Comparison of ENCODE assay signal across 30 cellular contexts in the genomic region with DNA sequence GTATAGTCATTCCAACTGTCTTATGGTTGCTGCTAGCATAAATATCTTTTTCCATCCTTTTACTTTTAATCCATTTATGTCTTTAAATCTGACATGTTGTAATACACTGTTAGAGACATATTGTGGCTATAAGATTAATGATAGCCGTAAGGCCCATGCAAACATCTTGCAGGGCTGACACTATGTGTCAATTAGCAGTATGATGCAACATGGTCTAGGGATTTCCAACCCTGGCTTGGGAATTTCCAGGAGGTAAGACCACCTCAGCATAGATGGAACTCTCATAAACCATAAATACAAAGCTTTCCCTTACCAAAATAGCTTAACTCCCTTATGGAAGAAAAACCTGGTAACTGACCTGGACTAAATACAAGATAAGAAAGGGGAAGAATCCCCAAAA. TPM values are rescaled to one million over a fixed set of nuclear protein-coding genes. Genes with fewer than 3 reads are reported as not detected.
DNase-seq lines count a peak whose midpoint lies in the region; ATAC-seq, FAIRE-seq and TF ChIP-seq lines count a peak whose summit lies in the region.
"Had no signal": no experiment of that assay in that cellular context is flagged by ENCODE, and none has a peak within 500 bp of the region (broad histone marks: within the 10 kb centered on the region; RNA-seq: fewer than 3 reads in every experiment).

No MANE protein-coding gene starts in this region.

- peaks cover 89% of the 10 kb centered on the region for H3K36me3 Mint-ChIP-seq in GM23338 (ENCODE audit: low read depth)

- H3K4me1 ChIP-seq in GM23338 (ENCODE audit: insufficient read depth) (peaks cover 17% of the 10 kb centered on the region), HUES6 (ENCODE audit: control insufficient read depth, insufficient read depth, low read length) (0 out of 2 replicates have a peak, but pooled peaks cover 5% of the 10 kb centered on the region), GM12878 (ENCODE audit: control insufficient read depth, insufficient read depth, low read length) (no peaks in the 10 kb centered on the region), right lobe of liver (peaks cover 0 to 42% (median 17%) of the 10 kb centered on the region in 4 donors)
- H3K4me1 ChIP-seq: left lung, psoas muscle, testis, uterus had no signal

- H2AFZ ChIP-seq in GM23338: no peak overlapping the region
- H2AFZ ChIP-seq in GM12878 (ENCODE audit: control insufficient read depth, low read depth, low read length): no peak overlapping the region
- H2AFZ ChIP-seq: hepatocyte had no signal

- H4K20me1 ChIP-seq in GM23338 (replicated peaks; ENCODE audit: insufficient read depth) (peaks cover 17% of the 10 kb centered on the region), GM12878 (ENCODE audit: control insufficient read depth, insufficient read depth) (no peaks in the 10 kb centered on the region)

- TF ChIP-seq CTCF in GM23338 (conservative IDR thresholded peaks at IDR 0.05; ENCODE audit: low read depth in 2 of 2) (no peak), GM12878 (IDR thresholded peaks at IDR 0.05 in 2 of 3, conservative IDR thresholded peaks at IDR 0.05 in 1 of 3; ENCODE audit: control insufficient read depth in 2 of 3, extremely low read depth in 1 of 3, insufficient read depth in 1 of 3, low read depth in 3 of 3, low read length in 3 of 3) (no peak), right lobe of liver (IDR thresholded peaks at IDR 0.05) (no peak)

- H3K9ac ChIP-seq in HUES6 (ENCODE audit: low read length) (peak overlapping the region; percentile 12), GM12878 (ENCODE audit: control insufficient read depth, insufficient read depth, low read length) (no peak overlapping the region)

- in situ Hi-C loops in GM12878 (cut with MboI): no loop called here

- peaks cover 29% of the 10 kb centered on the region for H3K4me1 Mint-ChIP-seq in GM23338
- H3K4me1 Mint-ChIP-seq: immature natural killer cell had no signal

- TF ChIP-seq POLR2A in GM12878 (IDR thresholded peaks at IDR 0.05; ENCODE audit: low read depth, low read length): no peak
- no peak for TF ChIP-seq POLR2A in right lobe of liver (IDR thresholded peaks at IDR 0.05)

- H3K79me2 ChIP-seq in GM23338 (replicated peaks; ENCODE audit: insufficient read depth): peaks cover 75% of the 10 kb centered on the region
- no peaks in the 10 kb centered on the region for H3K79me2 ChIP-seq in GM12878 (ENCODE audit: control insufficient read depth, insufficient read depth, low read length)
- H3K79me2 ChIP-seq: hepatocyte had no signal

- H3K36me3 ChIP-seq in GM23338 (ENCODE audit: insufficient read depth) (peaks cover 22% of the 10 kb centered on the region), HUES6 (ENCODE audit: control insufficient read depth, insufficient read depth, low read length) (peaks cover 59% of the 10 kb centered on the region), GM12878 (ENCODE audit: control insufficient read depth in 2 of 2, insufficient read depth in 2 of 2, low read length in 1 of 2) (peaks cover 9 to 15% of the 10 kb centered on the region in 2 experiments), right lobe of liver (peaks cover 0 to 7% (median 1%) of the 10 kb centered on the region in 4 donors)
- H3K36me3 ChIP-seq: adrenal gland, brain microvascular endothelial cell, uterus had no signal

- H3F3A ChIP-seq in GM23338 (replicated peaks; ENCODE audit: low read depth): no peaks in the 10 kb centered on the region

- H3K4me2 ChIP-seq in GM23338: no peak overlapping the region
- no peak overlapping the region for H3K4me2 ChIP-seq in GM12878 (ENCODE audit: control insufficient read depth, insufficient read depth)
- H3K4me2 ChIP-seq: hepatocyte had no signal

- ATAC-seq in GM23338 (no peak), GM12878 (peak; percentile 15; the same call in 1 of the 3 replicates), right lobe of liver (peak in 1 of 4 donors; percentile 30), GM21423 (IDR thresholded peaks at IDR 0.05; ENCODE audit: unreplicated experiment) (no peak)
- ATAC-seq: left lung; naive thymus-derived CD4-positive, alpha-beta T cell; psoas muscle; SK-N-SH treated with all-trans-retinoic acid at 6 μM for 48 hours; stimulated activated memory B cell treated with anti-CD40 and anti-IgM and Interleukin-4, amounts not matched to agents 10 μg/mL and 1 μg/mL and 100 μg/mL, for 72 hours had no signal

- no peak for TF ChIP-seq RAD21 in GM12878 (IDR thresholded peaks at IDR 0.05; ENCODE audit: insufficient read depth, low read depth, low read length)

- no peak for FAIRE-seq in GM12878 (lab: Jason Lieb, UNC)

- H3K9me2 ChIP-seq in GM23338 (ENCODE audit: insufficient read depth): no peaks in the 10 kb centered on the region

- H3K27ac Mint-ChIP-seq in GM23338: peak overlapping the region; percentile 94
- H3K27ac Mint-ChIP-seq: IgD-negative memory B cell; immature natural killer cell; naive thymus-derived CD4-positive, alpha-beta T cell; stimulated activated memory B cell treated with anti-CD40 and anti-IgM and Interleukin-4, amounts not matched to agents 10 μg/mL and 1 μg/mL and 100 μg/mL, for 72 hours had no signal

- RAD21 ChIA-PET in GM12878 (lab: Charles Lee; ENCODE audit: unreplicated experiment): interaction anchor here (1.0 to 1.4 kb wide), 5 partner anchors 9 to 57 kb away, joined by 3 to 6 read pairs (median 3); no protein-coding TSS in a partner anchor

- POLR2A ChIA-PET in GM12878 (lab: Charles Lee): interaction anchor here (1.1 kb wide), 1 partner anchor 9 kb away, joined by 6 read pairs; no protein-coding TSS in a partner anchor

- H3K4me3 ChIP-seq in GM23338: no peak overlapping the region
- no peak overlapping the region for H3K4me3 ChIP-seq in HUES6 (ENCODE audit: low read depth, low read length)
- H3K4me3 ChIP-seq in GM12878: no peak overlapping the region
- no peak overlapping the region for H3K4me3 ChIP-seq in right lobe of liver
- H3K4me3 ChIP-seq: adrenal gland, hepatocyte, left lung, psoas muscle, testis, uterus had no signal

- BruUV-seq in GM12878 (replicated peaks; lab: Mats Ljungman, UMichigan): no TSS peak

- no peaks in the 10 kb centered on the region; the same call in 2 of the 3 replicates for H3K9me3 Mint-ChIP-seq in GM23338
- H3K9me3 Mint-ChIP-seq: immature natural killer cell had no signal

- H3K4me3 Mint-ChIP-seq in GM23338: no peak overlapping the region
- H3K4me3 Mint-ChIP-seq: CD4-positive, CD25-positive, alpha-beta regulatory T cell; IgD-negative memory B cell; immature natural killer cell; naive thymus-derived CD4-positive, alpha-beta T cell; stimulated activated memory B cell treated with anti-CD40 and anti-IgM and Interleukin-4, amounts not matched to agents 10 μg/mL and 1 μg/mL and 100 μg/mL, for 72 hours had no signal

- DNase-seq in GM23338 (ENCODE audit: low spot score): no peak
- DNase-seq in GM12878 (ENCODE audit: low read depth, low spot score): no peak
- DNase-seq in right lobe of liver: no peak
- DNase-seq in T-helper 1 cell: no peak
- DNase-seq in hypothalamus (lab: John Stamatoyannopoulos, UW): no peak
- DNase-seq: activated CD4-positive, alpha-beta T cell treated with anti-CD3 and anti-CD28 coated beads for 48 hours; brain microvascular endothelial cell; CD4-positive, CD25-positive, alpha-beta regulatory T cell; effector CD4-positive, alpha-beta T cell; foreskin melanocyte; immature natural killer cell; left lung; midbrain; NCI-H1105; NCI-H2227 treated with DMSO at 0.1 percent for 48 hours; NCI-H748 treated with DMSO at 0.1 percent for 48 hours; nucleus accumbens; psoas muscle; stimulated activated CD4-positive, alpha-beta T cell treated with anti-CD3 and anti-CD28 coated beads, Interleukin-4, amount 100 ng/mL, for 4 hours; testis; uterus had no signal

- no peak for TF ChIP-seq EP300 in GM12878 (IDR thresholded peaks at IDR 0.05; ENCODE audit: borderline replicate concordance in 1 of 2, control insufficient read depth in 1 of 2, low read depth in 2 of 2, low read length in 2 of 2)

- H3K27me3 Mint-ChIP-seq in GM23338 (ENCODE audit: insufficient read depth, low read depth, poor library complexity): peaks cover 11% of the 10 kb centered on the region
- H3K27me3 Mint-ChIP-seq: CD4-positive, CD25-positive, alpha-beta regulatory T cell; IgD-negative memory B cell; naive thymus-derived CD4-positive, alpha-beta T cell; stimulated activated memory B cell treated with anti-CD40 and anti-IgM and Interleukin-4, amounts not matched to agents 10 μg/mL and 1 μg/mL and 100 μg/mL, for 72 hours had no signal

- no peaks in the 10 kb centered on the region for H3K9me3 ChIP-seq in HUES6 (ENCODE audit: control insufficient read depth, insufficient read depth, low read depth, low read length)
- peaks cover under 1% of the 10 kb centered on the region; the same call in 1 of the 3 replicates for H3K9me3 ChIP-seq in GM12878 (replicated peaks; ENCODE audit: control insufficient read depth, insufficient read depth, low read length)
- no peaks in the 10 kb centered on the region for H3K9me3 ChIP-seq in right lobe of liver
- H3K9me3 ChIP-seq: adrenal gland, psoas muscle, testis, uterus had no signal

- no peaks in the 10 kb centered on the region for H3K27me3 ChIP-seq in GM23338 (ENCODE audit: insufficient read depth)
- no peaks in the 10 kb centered on the region for H3K27me3 ChIP-seq in HUES6 (ENCODE audit: control insufficient read depth, insufficient read depth, low read length)
- no peaks in the 10 kb centered on the region for H3K27me3 ChIP-seq in GM12878 (replicated peaks in 1 of 2; ENCODE audit: control insufficient read depth in 2 of 2, insufficient read depth in 2 of 2, low read length in 1 of 2)
- H3K27me3 ChIP-seq in right lobe of liver: no peaks in the 10 kb centered on the region
- H3K27me3 ChIP-seq: adrenal gland, brain microvascular endothelial cell, hepatocyte, left lung, testis, uterus had no signal

- intact Hi-C loops in GM12878 (cut with micrococcal nuclease; ENCODE audit: unreplicated experiment) (no loop called here), right lobe of liver (cut with DNase I) (no loop called here)

- 0 out of 2 replicates have a peak overlapping the region, but pooled peaks have one; percentile 33 for H3K27ac ChIP-seq in GM23338 (ENCODE audit: low read depth)
- peak overlapping the region; percentile 87 for H3K27ac ChIP-seq in HUES6 (ENCODE audit: low read depth, low read length)
- H3K27ac ChIP-seq in GM12878 (ENCODE audit: control insufficient read depth, insufficient read depth): no peak overlapping the region
- H3K27ac ChIP-seq in right lobe of liver: peak overlapping the region in 2 of 3 donors; percentile 1 to 52
- H3K27ac ChIP-seq: adrenal gland, brain microvascular endothelial cell, hepatocyte, left lung, psoas muscle, testis, uterus, VCaP had no signal

- 100% methylated on average over 1 of the region's 1 CpG for WGBS in GM12878 (ENCODE audit: insufficient coverage, insufficient replicate concordance, low lambda C conversion rate, missing lambda C conversion rate)
- WGBS in right lobe of liver (ENCODE audit: insufficient coverage, low coverage, low lambda C conversion rate, missing lambda C conversion rate): 20% methylated on average over 1 of the region's 1 CpG

- SMC1A ChIA-PET in GM12878 (lab: Charles Lee; ENCODE audit: uncharacterized antibody, unreplicated experiment): no interaction called here

- CTCF ChIA-PET in GM12878 (lab: Yijun Ruan, JAX): interaction anchor here (0.6 to 1.1 kb wide), 2 partner anchors 52 to 98 kb away, joined by 3 to 5 read pairs; no protein-coding TSS in a partner anchor

RNA-seq across cellular contexts. Expression of gene SCLY, which starts 16.5 kb away (rescaled TPM):
- total RNA-seq in GM23338 (2014; rRNA removed; shearing (Covaris generic)): 68.9 and 80.3 TPM in 2 replicates
- polyA plus RNA-seq in GM23338 (2016; fragmentation: Nextera tagmentation; extraction: Ambion mirVana) (57.2 and 61.1 TPM in 2 replicates), GM12878 (2011; rRNA removed) (31.9 and 42.2 TPM in 2 replicates), GM12878 (2014; fragmentation: Illumina TruSeq; extraction: Trizol) (22.2 and 22.3 TPM in 2 replicates), GM12878 (2014; fragmentation: Nextera tagmentation; extraction: Ambion mirVana) (1 to 10 TPM; 3.3 to 3.6 TPM), GM12878 (2014; rRNA removed) (30.3 and 35.2 TPM in 2 replicates), GM12878 (2016; fragmentation: Nextera tagmentation; extraction: Ambion mirVana) (10 to 100 TPM; 46.4 to 49.1 TPM)
- 121 and 125 TPM in 2 replicates for total RNA-seq in GM12878 (2013; cell fraction: nucleolus; rRNA removed)
- total RNA-seq in GM12878 (2014; rRNA removed) (35.4 and 37.9 TPM in 2 replicates), GM12878 (2014; rRNA removed; fragmentation: Illumina TruSeq; extraction: Trizol) (22.6 and 24.4 TPM in 2 replicates), GM12878 (2021) (31.9 and 34.3 TPM in 2 replicates), right lobe of liver (10 to 100 TPM; 24.4 to 54.2 (median 35.9) TPM)
- polyA plus RNA-seq in GM12878 (2011; ENCODE audit: low read depth): 10.1 TPM
- polyA plus RNA-seq in GM12878 (2011; cell fraction: cytosol; rRNA removed): 38.5 and 49.2 TPM in 2 replicates
- 71.2 and 92.5 TPM in 2 replicates for polyA plus RNA-seq in GM12878 (2011; cell fraction: nucleus; rRNA removed)
- polyA plus RNA-seq in GM12878 (2012): 11.0 and 12.3 TPM in 2 replicates
- polyA minus RNA-seq in GM12878 (2011; rRNA and poly(A)+ RNA removed): 46.1 and 55.5 TPM in 2 replicates
- 10.7 and 21.7 TPM in 2 replicates for polyA minus RNA-seq in GM12878 (2011; cell fraction: cytosol; rRNA and poly(A)+ RNA removed)
- 37.5 and 75.9 TPM in 2 replicates for polyA minus RNA-seq in GM12878 (2011; cell fraction: nucleus; rRNA and poly(A)+ RNA removed)

RNA-seq across cellular contexts. Expression of gene ESPNL, which starts 22.8 kb away (rescaled TPM):
- 3.1 and 4.3 TPM in 2 replicates for total RNA-seq in GM23338 (2014; rRNA removed; shearing (Covaris generic))
- polyA plus RNA-seq in GM23338 (2016; fragmentation: Nextera tagmentation; extraction: Ambion mirVana) (0.44 and 0.71 TPM in 2 replicates), GM12878 (2011; rRNA removed) (0.56 and 0.94 TPM in 2 replicates), GM12878 (2014; fragmentation: Illumina TruSeq; extraction: Trizol) (0.12 TPM in 1 of 2 replicates, not detected in the other), GM12878 (2014; fragmentation: Nextera tagmentation; extraction: Ambion mirVana) (not detected), GM12878 (2014; rRNA removed) (0.36 and 0.39 TPM in 2 replicates), GM12878 (2016; fragmentation: Nextera tagmentation; extraction: Ambion mirVana) (under 1 TPM in 1 of 2 experiments, not detected in 1; 0.05 TPM)
- total RNA-seq in GM12878 (2013; cell fraction: nucleolus; rRNA removed): 3.3 and 4.0 TPM in 2 replicates
- total RNA-seq in GM12878 (2014; rRNA removed) (0.49 and 0.56 TPM in 2 replicates), GM12878 (2014; rRNA removed; fragmentation: Illumina TruSeq; extraction: Trizol) (0.14 and 0.18 TPM in 2 replicates), GM12878 (2021) (0.32 and 0.41 TPM in 2 replicates), right lobe of liver (1 to 10 TPM in 1 of 6 experiments, under 1 TPM in 5; 0.11 to 1.1 (median 0.50) TPM)
- 0.07 TPM for polyA plus RNA-seq in GM12878 (2011; ENCODE audit: low read depth)
- 1.6 and 2.2 TPM in 2 replicates for polyA plus RNA-seq in GM12878 (2011; cell fraction: cytosol; rRNA removed)
- 6.6 and 6.9 TPM in 2 replicates for polyA plus RNA-seq in GM12878 (2011; cell fraction: nucleus; rRNA removed)
- 0.38 and 0.48 TPM in 2 replicates for polyA plus RNA-seq in GM12878 (2012)
- 0.15 and 0.62 TPM in 2 replicates for polyA minus RNA-seq in GM12878 (2011; rRNA and poly(A)+ RNA removed)
- 0.94 TPM in 1 of 2 replicates, not detected in the other for polyA minus RNA-seq in GM12878 (2011; cell fraction: cytosol; rRNA and poly(A)+ RNA removed)
- polyA minus RNA-seq in GM12878 (2011; cell fraction: nucleus; rRNA and poly(A)+ RNA removed): 0.60 and 0.77 TPM in 2 replicates
- total RNA-seq: CD4-positive, CD25-positive, alpha-beta regulatory T cell had no signal
- polyA plus RNA-seq: CD4-positive, CD25-positive, alpha-beta regulatory T cell; immature natural killer cell; naive thymus-derived CD4-positive, alpha-beta T cell had no signal
